In genomic region chr15:24976932-24977331, GRCh38 we compare ENCODE assay signal across 26 cellular contexts. TPM values are rescaled to one million over a fixed set of nuclear protein-coding genes. Genes with fewer than 3 reads are reported as not detected.
DNase-seq lines count a peak whose midpoint lies in the region; ATAC-seq, FAIRE-seq and TF ChIP-seq lines count a peak whose summit lies in the region.
"Had no signal": no experiment of that assay in that cellular context is flagged by ENCODE, and none has a peak within 500 bp of the region (broad histone marks: within the 10 kb centered on the region; RNA-seq: fewer than 3 reads in every experiment).

No MANE protein-coding gene starts in this region.

- H3K36me3 Mint-ChIP-seq in GM23338 (ENCODE audit: low read depth) (peaks cover 95% of the 10 kb centered on the region), progenitor cell of endocrine pancreas (ENCODE audit: insufficient read depth) (peaks cover 35% of the 10 kb centered on the region)

- H3K9me3 Mint-ChIP-seq in GM23338 (peaks cover 60% of the 10 kb centered on the region), progenitor cell of endocrine pancreas (ENCODE audit: low read depth) (peaks cover 19% of the 10 kb centered on the region)

- H3K4me3 Mint-ChIP-seq in GM23338: no peak overlapping the region
- H3K4me3 Mint-ChIP-seq in progenitor cell of endocrine pancreas (ENCODE audit: low read depth): no peak overlapping the region
- H3K4me3 Mint-ChIP-seq: B cell; CD8-positive, alpha-beta T cell; T-cell had no signal

- no peak overlapping the region; the same call in 1 of the 2 replicates for H3K27ac ChIP-seq in GM23338 (ENCODE audit: low read depth)
- H3K27ac ChIP-seq: C4-2B, SJCRH30 had no signal

- peaks cover 75% of the 10 kb centered on the region for H3K36me3 ChIP-seq in GM23338 (ENCODE audit: insufficient read depth)
- peaks cover 3% of the 10 kb centered on the region for H3K36me3 ChIP-seq in bronchial epithelial cell (ENCODE audit: control insufficient read depth, insufficient read depth, low read length)

- no peaks in the 10 kb centered on the region; the same call in 1 of the 2 replicates for H3K4me1 ChIP-seq in GM23338 (ENCODE audit: insufficient read depth)
- H3K4me1 ChIP-seq: SJCRH30 had no signal

- H3K4me2 ChIP-seq in GM23338: no peak overlapping the region

- H3K79me2 ChIP-seq in GM23338 (replicated peaks; ENCODE audit: insufficient read depth): peaks cover 100% of the 10 kb centered on the region

- H3F3A ChIP-seq in GM23338 (replicated peaks; ENCODE audit: low read depth): peaks cover 3% of the 10 kb centered on the region

- DNase-seq in Daoy (ENCODE audit: low read depth) (peak; percentile 11), GM23338 (ENCODE audit: low spot score) (no peak), bronchial epithelial cell (ENCODE audit: low read depth) (peak; percentile 13), progenitor cell of endocrine pancreas (ENCODE audit: low spot score, unreplicated experiment) (no peak), NCI-H2107 (lab: John Stamatoyannopoulos, UW) (no peak), COR-L47 (lab: John Stamatoyannopoulos, UW) (no peak)
- no peak for DNase-seq in stimulated activated CD4-positive, alpha-beta T cell treated with anti-CD3 and anti-CD28 coated beads, Interleukin-2, amount 100 ng/mL, for 48 hours
- DNase-seq: CD8-positive, alpha-beta T cell; DMS153; GOT3; HCEC 1CT; Kasumi-1; NCI-H1092 treated with DMSO at 0.1 percent for 48 hours; NCI-H1436 treated with DMSO at 0.1 percent for 48 hours; NCI-H1930; NCI-H446; NCI-H524 treated with DMSO at 0.1 percent for 48 hours; NCI-H774; SJCRH30; T-cell had no signal

- H3K9me2 ChIP-seq in GM23338 (ENCODE audit: insufficient read depth): no peaks in the 10 kb centered on the region

- no peak overlapping the region for H3K27ac Mint-ChIP-seq in GM23338
- no peak overlapping the region for H3K27ac Mint-ChIP-seq in progenitor cell of endocrine pancreas
- H3K27ac Mint-ChIP-seq: B cell; CD8-positive, alpha-beta T cell; T-cell had no signal

- peaks cover 29% of the 10 kb centered on the region for H4K20me1 ChIP-seq in GM23338 (replicated peaks; ENCODE audit: insufficient read depth)

- FAIRE-seq in bronchial epithelial cell (lab: Jason Lieb, UNC): no peak
- FAIRE-seq: G401.6, GM12878, K562 had no signal

- H2AFZ ChIP-seq in GM23338: no peak overlapping the region

- H3K4me1 Mint-ChIP-seq in GM23338: peaks cover 49% of the 10 kb centered on the region
- no peaks in the 10 kb centered on the region for H3K4me1 Mint-ChIP-seq in progenitor cell of endocrine pancreas (ENCODE audit: low read depth)
- H3K4me1 Mint-ChIP-seq: B cell had no signal

- H3K27me3 Mint-ChIP-seq in GM23338 (ENCODE audit: insufficient read depth, low read depth, poor library complexity) (peaks cover 15% of the 10 kb centered on the region), progenitor cell of endocrine pancreas (no peaks in the 10 kb centered on the region)
- H3K27me3 Mint-ChIP-seq: B cell, T-cell had no signal

- no peak overlapping the region for H3K4me3 ChIP-seq in GM23338
- no peak overlapping the region for H3K4me3 ChIP-seq in bronchial epithelial cell (ENCODE audit: low read depth, low read length)
- H3K4me3 ChIP-seq: GM12878, K562, SJCRH30 had no signal

- H3K27me3 ChIP-seq in GM23338 (ENCODE audit: insufficient read depth) (no peaks in the 10 kb centered on the region), bronchial epithelial cell (ENCODE audit: control insufficient read depth, insufficient read depth, low read length) (no peaks in the 10 kb centered on the region)
- H3K27me3 ChIP-seq: SJCRH30 had no signal

- peak; percentile 15; the same call in 1 of the 3 replicates for ATAC-seq in GM23338
- ATAC-seq: CD8-positive, alpha-beta T cell; GM12878; K562; T-cell had no signal

- peak in 1 of 2 experiments; percentile 41; a peak in 2 of 4 replicates for TF ChIP-seq CTCF in GM23338 (conservative IDR thresholded peaks at IDR 0.05; ENCODE audit: low read depth in 2 of 2)
- TF ChIP-seq CTCF in bronchial epithelial cell (IDR thresholded peaks at IDR 0.05; ENCODE audit: insufficient read depth, low read length, severe bottlenecking): no peak
- peak; percentile 19 for TF ChIP-seq CTCF in progenitor cell of endocrine pancreas (IDR thresholded peaks at IDR 0.05; ENCODE audit: unreplicated experiment)

TF ChIP-seq in GM23338, 12 proteins besides CTCF, POLR2A, EP300 and RAD21 (continues in another document):
- TF ChIP-seq EZH2phosphoT487 (IDR thresholded peaks at IDR 0.05; ENCODE audit: unreplicated experiment): no peak
- TF ChIP-seq ZNF462 (CRISPR knock-in tag; IDR thresholded peaks at IDR 0.05): no peak
- no peak for TF ChIP-seq ZNF114 (CRISPR knock-in tag; IDR thresholded peaks at IDR 0.05)
- TF ChIP-seq ZNF331 (CRISPR knock-in tag; IDR thresholded peaks at IDR 0.05; ENCODE audit: low read depth): no peak
- no peak for TF ChIP-seq ETS1 (IDR thresholded peaks at IDR 0.05)
- no peak for TF ChIP-seq STAT1 (IDR thresholded peaks at IDR 0.05; ENCODE audit: unreplicated experiment)

RNA-seq across cellular contexts. Expression of gene SNRPN, which starts 22.1 kb away (rescaled TPM):
- total RNA-seq in Daoy (2014; rRNA removed; shearing (Covaris generic)): 357 and 438 TPM in 2 replicates
- total RNA-seq in GM23338 (2014; rRNA removed; shearing (Covaris generic)): 966 TPM in 2 replicates
- 868 and 919 TPM in 2 replicates for polyA plus RNA-seq in GM23338 (2016; fragmentation: Nextera tagmentation; extraction: Ambion mirVana)
- total RNA-seq in bronchial epithelial cell (79.2 and 117 TPM in 2 replicates), progenitor cell of endocrine pancreas (146 and 148 TPM in 2 replicates)
- total RNA-seq: HT-29 had no signal

RNA-seq across cellular contexts. Expression of gene SNURF, which starts 22.1 kb away (rescaled TPM):
- total RNA-seq in Daoy (2014; rRNA removed; shearing (Covaris generic)): 1.7 and 32.4 TPM in 2 replicates
- total RNA-seq in GM23338 (2014; rRNA removed; shearing (Covaris generic)): 54.0 and 63.6 TPM in 2 replicates
- 17.6 and 19.1 TPM in 2 replicates for polyA plus RNA-seq in GM23338 (2016; fragmentation: Nextera tagmentation; extraction: Ambion mirVana)
- total RNA-seq in bronchial epithelial cell: 4.7 and 37.9 TPM in 2 replicates
- total RNA-seq in progenitor cell of endocrine pancreas: 16.9 and 19.8 TPM in 2 replicates
- total RNA-seq: HT-29 had no signal

Comparison
In these comparisons a context has a peak if more than half of its experiments do, and no peak if none do; other contexts are left out.
1. DNase-seq: peak in Daoy (single experiment) and bronchial epithelial cell (single experiment); none in GM23338 (single experiment), progenitor cell of endocrine pancreas (single experiment), stimulated activated CD4-positive, alpha-beta T cell treated with anti-CD3 and anti-CD28 coated beads, Interleukin-2, amount 100 ng/mL, for 48 hours (0 of 2), NCI-H2107 (single experiment) and COR-L47 (single experiment).